8 cellular contexts compared by ENCODE assay signal in the genomic region with DNA sequence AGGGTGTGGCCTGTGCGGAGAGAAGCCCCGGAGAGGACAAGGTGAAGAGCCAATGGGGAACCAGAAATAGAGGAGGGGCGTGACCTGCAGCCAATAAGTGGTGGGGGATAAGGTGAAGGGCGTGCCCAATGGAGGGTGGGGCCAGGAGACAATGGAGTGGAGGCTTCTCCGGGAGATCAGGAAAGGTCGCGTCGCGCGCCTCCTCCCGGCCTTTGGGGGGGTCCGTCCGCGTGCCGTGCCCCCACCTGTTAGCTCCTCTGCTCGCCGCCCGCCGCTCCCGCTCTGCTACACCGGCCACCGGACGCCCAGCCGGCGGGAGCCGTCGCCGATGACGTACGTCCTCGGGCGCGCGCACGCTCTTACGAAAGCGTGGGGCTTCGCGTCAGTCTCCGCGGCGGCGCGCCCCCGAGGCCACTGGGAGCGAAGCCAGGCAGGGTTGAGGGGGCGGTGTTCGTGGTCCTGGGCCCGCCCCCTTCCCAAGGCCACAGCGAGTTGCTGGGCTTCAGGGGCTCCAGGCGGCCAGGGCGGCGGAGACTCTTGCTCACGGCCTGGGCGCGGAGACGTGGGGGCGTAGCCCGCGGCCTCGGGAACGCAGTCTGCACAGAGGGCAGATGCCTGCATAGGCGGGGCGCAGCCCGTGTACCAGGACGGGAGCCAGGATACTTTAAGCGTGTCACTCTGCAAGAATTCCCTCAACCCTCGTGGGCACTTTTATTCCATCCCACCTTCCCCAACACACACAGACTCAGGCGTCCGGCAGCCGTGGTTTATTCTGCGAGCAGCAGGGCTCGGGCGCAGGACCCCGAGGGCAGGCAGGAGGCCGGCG. TPM values are rescaled to one million over a fixed set of nuclear protein-coding genes. Genes with fewer than 3 reads are reported as not detected.
DNase-seq lines count a peak whose midpoint lies in the region; ATAC-seq and TF ChIP-seq lines count a peak whose summit lies in the region.

A gene (minus strand): TSS at position 337 of the 826 bp plus-strand sequence. CDS start 3,353 bp downstream, outside the sequence.

- peak; percentile 91 for ATAC-seq in HG02642 (IDR thresholded peaks at IDR 0.05; ENCODE audit: poor library complexity, unreplicated experiment)
- ATAC-seq in activated naive CD4-positive, alpha-beta T cell treated with anti-CD3 and anti-CD28 coated beads, Interleukin-2, amount 50 U/mL, for 72 hours = peak; percentile 96 to 97
- peak; percentile 91 for ATAC-seq in omental fat pad (ENCODE audit: low FRiP score)

- DNase-seq in GM10266 (ENCODE audit: extremely low spot score) (peak; percentile 100), NCI-H1105 (lab: John Stamatoyannopoulos, UW) (peak; percentile 89), SKM-1 (lab: John Stamatoyannopoulos, UW; ENCODE audit: unreplicated experiment) (peak; percentile 98), glomerular visceral epithelial cell (ENCODE audit: extremely low spot score) (peak; percentile 95), omental fat pad (ENCODE audit: low spot score) (peak; percentile 83)
- DNase-seq in activated naive CD4-positive, alpha-beta T cell treated with anti-CD3 and anti-CD28 coated beads, Interleukin-2, amount 50 U/mL, for 72 hours (ENCODE audit: low spot score in 2 of 2) = peak; percentile 93 to 94

- peak within 1 kb of the TSS; percentile 93 for H3K27ac ChIP-seq in temporal lobe (ENCODE audit: low read depth, low read length)

- H3K27ac Mint-ChIP-seq in activated naive CD4-positive, alpha-beta T cell treated with anti-CD3 and anti-CD28 coated beads, Interleukin-2, amount 50 U/mL, for 72 hours = no peak within 1 kb of the TSS

- TF ChIP-seq CTCF in GM10266 (IDR thresholded peaks at IDR 0.05; ENCODE audit: control insufficient read depth, insufficient read depth, low read depth, missing control alignments) (no peak), omental fat pad (IDR thresholded peaks at IDR 0.05) (no peak)

- H3K9me3 Mint-ChIP-seq in activated naive CD4-positive, alpha-beta T cell treated with anti-CD3 and anti-CD28 coated beads, Interleukin-2, amount 50 U/mL, for 72 hours = no peaks in the 10 kb centered on the region

- H3K36me3 Mint-ChIP-seq in activated naive CD4-positive, alpha-beta T cell treated with anti-CD3 and anti-CD28 coated beads, Interleukin-2, amount 50 U/mL, for 72 hours = peaks cover 0 to 3% of the 10 kb centered on the region in 2 donors

RNA-seq across cellular contexts. Expression of the gene that starts here (rescaled TPM):
- 10 to 100 TPM; 26.3 to 63.5 TPM for total RNA-seq in activated naive CD4-positive, alpha-beta T cell treated with anti-CD3 and anti-CD28 coated beads, Interleukin-2, amount 50 U/mL, for 72 hours
- total RNA-seq in omental fat pad (10 to 100 TPM; 12.6 to 53.4 (median 17.2) TPM), temporal lobe (54.8 TPM)

Comparison
In these comparisons a context has a peak if more than half of its experiments do, and no peak if none do; other contexts are left out.
1. Peak in every context shown above with its lines: DNase-seq, ATAC-seq and H3K27ac ChIP-seq.